ENCODE assay signal across 1 cellular context in the genomic region with DNA sequence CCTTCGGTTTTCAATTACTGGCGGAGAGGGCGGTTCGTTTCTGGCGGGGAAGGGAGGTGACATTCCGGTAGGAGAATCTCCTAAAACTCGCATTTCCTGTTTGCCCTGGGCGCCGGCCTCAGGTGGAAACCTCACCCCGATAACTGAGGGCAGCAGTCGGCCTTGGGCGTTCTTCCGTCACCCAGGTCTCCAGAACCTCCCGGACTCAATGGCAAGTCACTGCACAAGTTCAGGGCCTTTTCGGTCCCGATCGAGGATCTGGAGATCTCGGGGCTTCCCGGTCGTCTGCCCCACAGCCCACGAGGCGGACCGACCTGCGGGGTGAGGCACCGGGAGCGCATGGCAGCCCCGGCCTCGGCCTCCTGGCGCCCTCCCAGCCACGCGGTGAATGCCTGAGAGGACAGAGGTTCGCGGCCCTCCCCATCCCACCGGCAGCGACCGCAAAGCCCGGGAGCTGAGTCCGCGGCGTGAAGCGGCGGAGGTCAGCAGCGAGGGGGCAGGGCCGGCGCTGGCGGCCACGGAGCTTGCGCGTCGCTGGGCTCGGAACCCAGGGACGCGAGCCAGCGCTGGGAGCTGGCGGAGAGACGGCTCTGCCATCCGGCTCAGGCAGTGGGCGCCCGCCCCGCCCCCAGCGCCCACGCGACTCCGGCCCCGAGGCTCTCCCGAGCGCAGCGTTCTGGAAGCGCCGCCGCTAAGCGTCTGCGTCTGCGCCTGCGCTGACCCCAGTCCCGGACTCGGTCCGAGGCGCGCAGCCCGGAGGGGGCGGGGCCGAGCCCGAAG.
TF ChIP-seq lines count a peak whose summit lies in the region.

No MANE protein-coding gene starts in this region.

TF ChIP-seq in Ishikawa, 13 proteins besides CTCF, POLR2A, EP300 and RAD21 (continued from another document):
- peak; percentile 67 for TF ChIP-seq TEAD4 (IDR thresholded peaks at IDR 0.05)
- TF ChIP-seq CREB1 (IDR thresholded peaks at IDR 0.05; ENCODE audit: low read depth) = peak; percentile 18; the same call in 1 of the 2 replicates
- 0 out of 2 replicates have a peak, but pooled peaks have one; percentile 21 for TF ChIP-seq FOXM1 (IDR thresholded peaks at IDR 0.05; ENCODE audit: borderline replicate concordance, low read depth)
- TF ChIP-seq TAF1 (IDR thresholded peaks at IDR 0.05; ENCODE audit: low read depth) = peak; percentile 70
- TF ChIP-seq ZBTB7A (IDR thresholded peaks at IDR 0.05; ENCODE audit: low read depth) = peak; percentile 28
- no peak for TF ChIP-seq CEBPB (IDR thresholded peaks at IDR 0.05)
- TF ChIP-seq YY1 (IDR thresholded peaks at IDR 0.05; ENCODE audit: low read depth) = peak; percentile 33; the same call in 1 of the 2 replicates
- TF ChIP-seq NFIC (IDR thresholded peaks at IDR 0.05) = peak; percentile 29; the same call in 1 of the 2 replicates
- TF ChIP-seq USF1 (IDR thresholded peaks at IDR 0.05) = peak; percentile 29; the same call in 1 of the 2 replicates
- peak; percentile 88 for TF ChIP-seq MAX (IDR thresholded peaks at IDR 0.05)
